In the genomic region with DNA sequence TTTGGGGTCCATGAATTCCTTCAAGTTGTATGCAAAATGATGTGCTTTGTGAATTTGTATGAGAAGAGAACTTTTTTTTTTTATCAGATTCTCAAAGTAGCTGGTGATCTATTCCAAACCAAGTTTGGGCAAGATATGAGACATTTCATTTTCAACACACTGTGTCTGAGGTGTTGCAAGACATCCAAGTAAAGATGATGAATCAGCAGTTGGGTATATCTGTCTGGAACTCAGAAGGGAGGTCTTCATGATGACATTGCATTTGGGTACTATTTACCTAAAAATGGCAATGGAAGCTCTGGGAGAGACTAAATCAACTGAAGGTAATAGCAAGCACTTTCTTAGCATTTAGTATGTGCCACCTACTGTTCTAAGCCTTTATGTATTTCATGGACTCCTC, we compare ENCODE assay signal across 2 cellular contexts.
TF ChIP-seq lines count a peak whose summit lies in the region.

No MANE protein-coding gene starts in this region.

TF ChIP-seq in IMR-90, 13 proteins besides CTCF, POLR2A, EP300 and RAD21:
- TF ChIP-seq, protein P1, sequence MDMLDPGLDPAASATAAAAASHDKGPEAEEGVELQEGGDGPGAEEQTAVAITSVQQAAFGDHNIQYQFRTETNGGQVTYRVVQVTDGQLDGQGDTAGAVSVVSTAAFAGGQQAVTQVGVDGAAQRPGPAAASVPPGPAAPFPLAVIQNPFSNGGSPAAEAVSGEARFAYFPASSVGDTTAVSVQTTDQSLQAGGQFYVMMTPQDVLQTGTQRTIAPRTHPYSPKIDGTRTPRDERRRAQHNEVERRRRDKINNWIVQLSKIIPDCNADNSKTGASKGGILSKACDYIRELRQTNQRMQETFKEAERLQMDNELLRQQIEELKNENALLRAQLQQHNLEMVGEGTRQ (IDR thresholded peaks at IDR 0.05; ENCODE audit: low read depth, low read length): no peak
- peak; percentile 36; the same call in 1 of the 2 replicates for TF ChIP-seq MAFK (IDR thresholded peaks at IDR 0.05; ENCODE audit: low read depth, low read length)

TF ChIP-seq in K562, 482 proteins besides CTCF, POLR2A, EP300 and RAD21:
- TF ChIP-seq KAT2B (IDR thresholded peaks at IDR 0.05; ENCODE audit: low read depth, low read length) (no peak), MAFG (tag; conservative IDR thresholded peaks at IDR 0.05) (peak; percentile 72), C11orf30 (IDR thresholded peaks at IDR 0.05; ENCODE audit: low read depth) (peak; percentile 70), MAFF (IDR thresholded peaks at IDR 0.05; ENCODE audit: low read length) (peak; percentile 39; the same call in 1 of the 2 replicates), ZNF584 (CRISPR knock-in tag; IDR thresholded peaks at IDR 0.05; ENCODE audit: low read depth) (no peak), ZNF316 (IDR thresholded peaks at IDR 0.05) (peak; percentile 86), EHMT2 (IDR thresholded peaks at IDR 0.05) (no peak)
